Comparison of ENCODE assay signal across 8 cellular contexts in genomic region chr15:43828061-43828657, GRCh38. TPM values are rescaled to one million over a fixed set of nuclear protein-coding genes. Genes with fewer than 3 reads are reported as not detected.
DNase-seq lines count a peak whose midpoint lies in the region; ATAC-seq and TF ChIP-seq lines count a peak whose summit lies in the region.

No MANE protein-coding gene starts in this region.

- H3K4me1 ChIP-seq in SJSA1 (replicated peaks), result peaks cover 15% of the 10 kb centered on the region
- H3K4me1 ChIP-seq in lower lobe of right lung, result peaks cover 27% of the 10 kb centered on the region

- H3K36me3 ChIP-seq in SJSA1 (peaks cover 42% of the 10 kb centered on the region), lower lobe of right lung (no peaks in the 10 kb centered on the region)

- H3K4me3 ChIP-seq in SJSA1, result peak overlapping the region; percentile 53
- no peak overlapping the region for H3K4me3 ChIP-seq in lower lobe of right lung

- H3K27me3 ChIP-seq in SJSA1 (replicated peaks) (no peaks in the 10 kb centered on the region), lower lobe of right lung (ENCODE audit: low read depth) (no peaks in the 10 kb centered on the region)

- ATAC-seq in stimulated activated naive CD8-positive, alpha-beta T cell treated with anti-CD3 and anti-CD28 coated beads, Interleukin-15, amount 100 ng/mL, for 72 hours, result peak; percentile 44
- ATAC-seq in HG03354 (IDR thresholded peaks at IDR 0.05; ENCODE audit: poor library complexity, severe bottlenecking, unreplicated experiment) (no peak), lower lobe of right lung (no peak)

- no peak for TF ChIP-seq CTCF in lower lobe of right lung (IDR thresholded peaks at IDR 0.05)

- peaks cover 0 to 3% of the 10 kb centered on the region in 2 donors for H3K9me3 Mint-ChIP-seq in stimulated activated naive CD8-positive, alpha-beta T cell treated with anti-CD3 and anti-CD28 coated beads, Interleukin-15, amount 100 ng/mL, for 72 hours

- peak; percentile 26 for DNase-seq in activated T-cell treated with anti-CD3 and anti-CD28 coated beads for 24 hours (ENCODE audit: low read depth)
- DNase-seq in activated T-cell treated with anti-CD3 and anti-CD28 coated beads, Interleukin-2, amount 50 U/mL, for 48 hours, result no peak
- DNase-seq in SJSA1 (ENCODE audit: low read depth in 1 of 2, low spot score in 2 of 2), result peak in 1 of 2 experiments; percentile 17
- DNase-seq in fibroblast of gingiva (ENCODE audit: low read depth), result peak; percentile 2
- peak in 1 of 2 donors; percentile 33 for DNase-seq in stimulated activated naive CD8-positive, alpha-beta T cell treated with anti-CD3 and anti-CD28 coated beads, Interleukin-15, amount 100 ng/mL, for 72 hours
- no peak for DNase-seq in GM19240 (ENCODE audit: insufficient read length, low spot score)
- no peak for DNase-seq in lower lobe of right lung

- intact Hi-C loops in lower lobe of right lung (cut with DNase I), result no loop called here

- peak overlapping the region; percentile 91 to 93 for H3K4me3 Mint-ChIP-seq in stimulated activated naive CD8-positive, alpha-beta T cell treated with anti-CD3 and anti-CD28 coated beads, Interleukin-15, amount 100 ng/mL, for 72 hours

- H3K4me1 Mint-ChIP-seq in stimulated activated naive CD8-positive, alpha-beta T cell treated with anti-CD3 and anti-CD28 coated beads, Interleukin-15, amount 100 ng/mL, for 72 hours, result peaks cover 76% of the 10 kb centered on the region

- H3K27ac ChIP-seq in SJSA1 (peak overlapping the region; percentile 72; the same call in 1 of the 2 replicates), lower lobe of right lung (no peak overlapping the region)

- peak overlapping the region; percentile 95 to 96 for H3K27ac Mint-ChIP-seq in stimulated activated naive CD8-positive, alpha-beta T cell treated with anti-CD3 and anti-CD28 coated beads, Interleukin-15, amount 100 ng/mL, for 72 hours

- no peaks in the 10 kb centered on the region for H3K27me3 Mint-ChIP-seq in stimulated activated naive CD8-positive, alpha-beta T cell treated with anti-CD3 and anti-CD28 coated beads, Interleukin-15, amount 100 ng/mL, for 72 hours

- H3K9me3 ChIP-seq in SJSA1 (replicated peaks) (no peaks in the 10 kb centered on the region), lower lobe of right lung (no peaks in the 10 kb centered on the region)

RNA-seq across cellular contexts. Expression of gene WDR76, which starts 1.4 kb away (rescaled TPM):
- total RNA-seq in SJSA1 (2014; rRNA removed; shearing (Covaris generic)), result 56.1 and 77.0 TPM in 2 replicates
- 5.7 TPM for total RNA-seq in lower lobe of right lung

RNA-seq across cellular contexts. Expression of gene MFAP1, which starts 3.7 kb away (rescaled TPM):
- 40.1 and 55.3 TPM in 2 replicates for total RNA-seq in SJSA1 (2014; rRNA removed; shearing (Covaris generic))
- 21.0 TPM for total RNA-seq in lower lobe of right lung

RNA-seq across cellular contexts. Expression of gene HYPK, which starts 27.8 kb away (rescaled TPM):
- 9.4 and 18.9 TPM in 2 replicates for total RNA-seq in SJSA1 (2014; rRNA removed; shearing (Covaris generic))
- total RNA-seq in lower lobe of right lung, result 13.2 TPM

RNA-seq across cellular contexts. Expression of gene SERINC4, which starts 28.1 kb away (rescaled TPM):
- total RNA-seq in SJSA1 (2014; rRNA removed; shearing (Covaris generic)), result not detected in 2 replicates
- not detected for total RNA-seq in lower lobe of right lung

RNA-seq across cellular contexts. Expression of gene SERF2, which starts 36.0 kb away (rescaled TPM):
- 1,081 and 1,697 TPM in 2 replicates for total RNA-seq in SJSA1 (2014; rRNA removed; shearing (Covaris generic))
- total RNA-seq in lower lobe of right lung, result 827 TPM

Comparison
In these comparisons a context has a peak if more than half of its experiments do, and no peak if none do; other contexts are left out.
1. DNase-seq: peak in activated T-cell treated with anti-CD3 and anti-CD28 coated beads for 24 hours (single experiment) and fibroblast of gingiva (single experiment); none in activated T-cell treated with anti-CD3 and anti-CD28 coated beads, Interleukin-2, amount 50 U/mL, for 48 hours (0 of 2), GM19240 (single experiment) and lower lobe of right lung (single experiment).